In the genomic region with DNA sequence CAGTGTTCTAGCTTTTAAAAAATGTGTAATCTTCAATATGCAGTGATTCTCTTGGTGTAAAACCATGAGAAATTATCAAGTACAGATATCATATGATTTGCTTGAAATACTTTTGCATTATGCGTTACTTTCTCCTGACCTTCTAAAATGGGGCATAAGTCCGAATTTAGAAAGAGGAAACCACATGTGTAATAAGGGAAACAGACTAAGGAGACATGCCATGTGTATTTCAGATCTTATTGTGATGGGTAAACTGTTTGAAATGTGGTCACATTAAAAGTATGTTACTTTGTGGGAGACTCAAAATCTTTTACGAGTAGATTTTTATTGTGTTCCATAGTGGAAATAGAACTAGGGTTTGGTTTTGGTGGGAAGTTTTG, we compare ENCODE assay signal across 9 cellular contexts.
DNase-seq lines count a peak whose midpoint lies in the region; ATAC-seq and TF ChIP-seq lines count a peak whose summit lies in the region.
"Had no signal": no experiment of that assay in that cellular context is flagged by ENCODE, and none has a peak within 500 bp of the region (broad histone marks: within the 10 kb centered on the region; RNA-seq: fewer than 3 reads in every experiment).

No MANE protein-coding gene starts in this region.

- TF ChIP-seq CTCF in heart right ventricle (IDR thresholded peaks at IDR 0.05) (no peak), coronary artery (IDR thresholded peaks at IDR 0.05) (no peak), H9 (conservative IDR thresholded peaks at IDR 0.05) (no peak)

- H3K4me3 Mint-ChIP-seq in H9: no peak overlapping the region

- H3K14ac ChIP-seq in H9 (ENCODE audit: insufficient read depth, low read length): no peak overlapping the region

- 31 to 37% methylated on average over 3 of the region's 3 CpGs for WGBS in heart right ventricle, 2 donors
- 19% methylated on average over 3 of the region's 3 CpGs for WGBS in urinary bladder
- WGBS in H9 (ENCODE audit: extremely low coverage, insufficient read length, low lambda C conversion rate): no CpG with 5 or more reads among the region's 3 CpGs

- no peaks in the 10 kb centered on the region for H3K79me1 ChIP-seq in H9 (ENCODE audit: insufficient read depth, low read depth, low read length, poor library complexity, severe bottlenecking)

- H3K36me3 Mint-ChIP-seq in H9 (ENCODE audit: insufficient read depth in 1 of 3, low read depth in 3 of 3): no peaks in the 10 kb centered on the region

- no peak overlapping the region for H3K23ac ChIP-seq in H9 (ENCODE audit: insufficient read length, low read depth, low read length)

- no peak overlapping the region for H2BK12ac ChIP-seq in H9 (ENCODE audit: insufficient read length, low read depth, low read length)

- no peaks in the 10 kb centered on the region for H3K23me2 ChIP-seq in H9 (ENCODE audit: insufficient read length, low read depth, low read length, poor library complexity, severe bottlenecking)

- no peak overlapping the region for H3K4me2 ChIP-seq in H9 (ENCODE audit: insufficient read depth, insufficient read length, low read length)

- no peaks in the 10 kb centered on the region for H3K79me2 ChIP-seq in H9 (ENCODE audit: insufficient read depth, low read length)

- H3K4me3 ChIP-seq in heart right ventricle (peak overlapping the region in 8 of 10 donors; percentile 8 to 47 (median 40)), coronary artery (peak overlapping the region; percentile 55), mucosa of rectum (ENCODE audit: low read length in 2 of 2) (peak overlapping the region; percentile 15 to 51), urinary bladder (ENCODE audit: low read depth, low read length) (no peak overlapping the region)

- H3K27me3 ChIP-seq in heart right ventricle (no peaks in the 10 kb centered on the region), mucosa of rectum (ENCODE audit: control insufficient read depth in 2 of 2, insufficient read depth in 2 of 2, low read length in 2 of 2) (no peaks in the 10 kb centered on the region), H9 (ENCODE audit: insufficient read depth, low read length) (no peaks in the 10 kb centered on the region)

- intact Hi-C loops in heart right ventricle (cut with DNase I): loop anchor here in 5 of 10 donors (5.0 to 10.0 kb wide), 5 partner anchors 62 to 201 kb away; a partner anchor contains a TSS
- intact Hi-C loops in Right ventricle myocardium inferior (cut with DNase I): loop anchor here (5.0 kb wide), 1 partner anchor 42 kb away; no protein-coding TSS in a partner anchor

- no peak overlapping the region for H4K5ac ChIP-seq in H9 (ENCODE audit: insufficient read length, low read depth, low read length)

- H4K8ac ChIP-seq in H9 (replicated peaks; ENCODE audit: insufficient read length, low read depth, low read length): no peak overlapping the region

- ATAC-seq in heart right ventricle: peak in 2 of 8 donors; percentile 32 to 40
- no peak for ATAC-seq in Right ventricle myocardium inferior
- ATAC-seq in HG03378 (IDR thresholded peaks at IDR 0.05; ENCODE audit: unreplicated experiment): no peak
- ATAC-seq: naive thymus-derived CD8-positive, alpha-beta T cell had no signal

- no peak overlapping the region for H3K4ac ChIP-seq in H9 (ENCODE audit: low read depth, low read length)

- no peak overlapping the region for H2BK5ac ChIP-seq in H9 (ENCODE audit: insufficient read length, low read length)

- H3K36me3 ChIP-seq in heart right ventricle (no peaks in the 10 kb centered on the region), mucosa of rectum (ENCODE audit: control insufficient read depth in 2 of 2, insufficient read depth in 2 of 2, low read length in 2 of 2) (no peaks in the 10 kb centered on the region), urinary bladder (ENCODE audit: insufficient read depth) (no peaks in the 10 kb centered on the region)

- peaks cover 25 to 30% of the 10 kb centered on the region in 2 experiments for H3K4me1 Mint-ChIP-seq in H9

- H3K9ac ChIP-seq in mucosa of rectum (ENCODE audit: low read depth in 1 of 2, low read length in 2 of 2) (no peak overlapping the region), H9 (ENCODE audit: extremely low read depth, insufficient read length, low read length) (no peak overlapping the region)

- no peak overlapping the region for H2BK20ac ChIP-seq in H9 (ENCODE audit: low read depth, low read length, poor library complexity, severe bottlenecking)

- H3K4me1 ChIP-seq in heart right ventricle (peaks cover 19 to 88% (median 65%) of the 10 kb centered on the region in 9 donors), mucosa of rectum (ENCODE audit: control insufficient read depth in 2 of 2, insufficient read depth in 2 of 2, low read length in 2 of 2) (peaks cover 7 to 19% of the 10 kb centered on the region in 2 donors), urinary bladder (ENCODE audit: insufficient read depth) (no peaks in the 10 kb centered on the region), H9 (ENCODE audit: insufficient read depth, low read length) (no peaks in the 10 kb centered on the region; the same call in 1 of the 2 replicates)

- H3K27me3 Mint-ChIP-seq in H9 (ENCODE audit: low read depth): no peaks in the 10 kb centered on the region; the same call in 1 of the 2 replicates

- H3T11ph ChIP-seq in H9 (ENCODE audit: low read length): no peak overlapping the region

- no peak overlapping the region for H2AFZ ChIP-seq in H9 (ENCODE audit: low read length)

- H3K27ac ChIP-seq in heart right ventricle (peak overlapping the region in 9 of 10 donors; percentile 49 to 78 (median 71)), coronary artery (peak overlapping the region; percentile 56 to 65), mucosa of rectum (ENCODE audit: low read depth in 2 of 2, low read length in 2 of 2) (peak overlapping the region; percentile 32 to 43), urinary bladder (ENCODE audit: low read depth) (peak overlapping the region; percentile 45), H9 (ENCODE audit: insufficient read length, low read depth, low read length) (no peak overlapping the region)

- no peak overlapping the region for H2AK5ac ChIP-seq in H9 (ENCODE audit: insufficient read length, low read length)

- H3K27ac Mint-ChIP-seq in H9: 0 out of 7 replicates have a peak overlapping the region, but pooled peaks of 1 of the 3 experiments have one; percentile 37

- no peak overlapping the region for H3K18ac ChIP-seq in H9 (ENCODE audit: insufficient read length, low read depth, low read length)

- no peaks in the 10 kb centered on the region for H3K9me3 ChIP-seq in heart right ventricle
- H3K9me3 ChIP-seq in mucosa of rectum (ENCODE audit: control insufficient read depth in 2 of 2, low read length in 2 of 2): no peaks in the 10 kb centered on the region
- no peaks in the 10 kb centered on the region for H3K9me3 ChIP-seq in H9 (ENCODE audit: control insufficient read depth, low read depth, low read length)

- H2BK15ac ChIP-seq in H9 (ENCODE audit: low read depth, low read length): no peak overlapping the region

- H4K20me1 ChIP-seq in H9 (ENCODE audit: control insufficient read depth, insufficient read depth, insufficient read length): no peaks in the 10 kb centered on the region

- no peak overlapping the region for H3K56ac ChIP-seq in H9 (ENCODE audit: insufficient read length, low read depth, low read length)

- H2BK120ac ChIP-seq in H9 (ENCODE audit: low read depth, low read length, poor library complexity, severe bottlenecking): no peak overlapping the region

- H4K91ac ChIP-seq in H9 (ENCODE audit: insufficient read length, low read depth, low read length): no peak overlapping the region

- no peaks in the 10 kb centered on the region for H3K9me3 Mint-ChIP-seq in H9
- H3K9me3 Mint-ChIP-seq: naive thymus-derived CD8-positive, alpha-beta T cell had no signal

- DNase-seq in heart right ventricle (no peak), Right ventricle myocardium inferior (ENCODE audit: missing footprints) (no peak), coronary artery (ENCODE audit: low spot score) (no peak), H9 (no peak), GF-D8 (lab: John Stamatoyannopoulos, UW) (no peak)
- DNase-seq: naive thymus-derived CD8-positive, alpha-beta T cell had no signal
